Comparison of ENCODE assay signal across 8 cellular contexts in the genomic region with DNA sequence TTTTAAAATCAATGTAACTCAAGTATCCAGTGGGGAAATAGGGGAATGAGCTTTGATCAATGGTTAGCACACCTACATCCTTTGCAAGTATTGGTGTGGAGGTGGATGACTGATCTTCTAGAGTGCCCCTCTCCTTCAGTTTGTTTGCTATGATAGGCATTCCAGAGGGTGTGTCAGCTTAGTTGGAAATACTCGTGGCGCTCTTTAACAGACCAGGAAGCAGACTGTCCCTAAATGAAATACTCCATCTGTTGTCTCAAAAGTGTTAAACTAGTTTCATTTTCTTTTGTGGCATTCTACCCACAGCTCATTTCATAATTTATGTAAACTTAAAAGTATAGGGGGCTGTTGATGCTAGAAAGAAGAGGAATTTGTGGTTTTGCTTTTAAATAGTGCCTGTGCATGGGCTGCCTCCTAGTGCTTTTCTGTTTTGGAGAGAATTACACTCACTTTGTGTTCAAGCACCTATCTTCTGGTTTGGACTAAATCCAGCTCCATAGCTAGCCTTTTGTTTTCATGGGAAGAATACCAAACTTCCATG.
DNase-seq lines count a peak whose midpoint lies in the region; ATAC-seq and TF ChIP-seq lines count a peak whose summit lies in the region.

No MANE protein-coding gene starts in this region.

- H3K27me3 Mint-ChIP-seq in CD14-positive monocyte (ENCODE audit: low read depth in 3 of 3): no peaks in the 10 kb centered on the region

- no peaks in the 10 kb centered on the region for H3K27me3 ChIP-seq in sigmoid colon
- H3K27me3 ChIP-seq in Karpas-422 (ENCODE audit: low read length): no peaks in the 10 kb centered on the region

- 5 to 9% methylated on average over 2 of the region's 2 CpGs for WGBS in sigmoid colon, 2 donors

- no peak for TF ChIP-seq POLR2A in sigmoid colon (IDR thresholded peaks at IDR 0.05)

- H3K27ac ChIP-seq in sigmoid colon: peak overlapping the region in 3 of 4 donors; percentile 24 to 47 (median 26)
- no peak overlapping the region for H3K27ac ChIP-seq in Karpas-422 (ENCODE audit: low read length)

- H3K79me2 ChIP-seq in Karpas-422 (ENCODE audit: low read length): no peaks in the 10 kb centered on the region

- H4K20me1 ChIP-seq in Karpas-422 (ENCODE audit: insufficient read depth, low read depth, low read length): no peaks in the 10 kb centered on the region

- no peak for TF ChIP-seq EP300 in sigmoid colon (IDR thresholded peaks at IDR 0.05)

- no peaks in the 10 kb centered on the region for H3K9me2 ChIP-seq in Karpas-422 (replicated peaks; ENCODE audit: insufficient read depth, low read length)

- H3K36me3 Mint-ChIP-seq in CD14-positive monocyte: no peaks in the 10 kb centered on the region

- H3K4me3 Mint-ChIP-seq in CD14-positive monocyte: peak overlapping the region; percentile 25 to 68

- H3K4me1 ChIP-seq in sigmoid colon (peaks cover 0 to 22% (median 15%) of the 10 kb centered on the region in 4 donors), Karpas-422 (ENCODE audit: low read length) (no peaks in the 10 kb centered on the region)

- no peak overlapping the region for H2AFZ ChIP-seq in Karpas-422 (ENCODE audit: low read length)

- no peak overlapping the region for H3K9ac ChIP-seq in Karpas-422 (ENCODE audit: low read length)

- no peak overlapping the region for H3K4me2 ChIP-seq in Karpas-422 (ENCODE audit: low read depth, low read length, poor library complexity, severe bottlenecking)

- no peak for DNase-seq in CD14-positive monocyte (ENCODE audit: low spot score)
- peak; percentile 41 for DNase-seq in SIG-M5 (lab: John Stamatoyannopoulos, UW)
- peak; percentile 60 for DNase-seq in fibroblast of mammary gland (ENCODE audit: low read depth)
- DNase-seq in sigmoid colon: no peak
- DNase-seq in NCI-H1092 (lab: John Stamatoyannopoulos, UW): no peak
- no peak for DNase-seq in Karpas-422

- intact Hi-C loops in CD14-positive monocyte (cut with micrococcal nuclease): no loop called here
- intact Hi-C loops in sigmoid colon (cut with DNase I): no loop called here

- TF ChIP-seq CTCF in CD14-positive monocyte (IDR thresholded peaks at IDR 0.05): peak; percentile 17
- TF ChIP-seq CTCF in fibroblast of mammary gland (conservative IDR thresholded peaks at IDR 0.05; ENCODE audit: control insufficient read depth, insufficient read depth, low read depth, low read length): peak; percentile 5
- no peak for TF ChIP-seq CTCF in sigmoid colon (IDR thresholded peaks at IDR 0.05)

- H3K4me1 Mint-ChIP-seq in CD14-positive monocyte: peaks cover 11% of the 10 kb centered on the region

- H3K4me3 ChIP-seq in fibroblast of mammary gland (ENCODE audit: control insufficient read depth, low read depth, low read length): no peak overlapping the region
- no peak overlapping the region for H3K4me3 ChIP-seq in sigmoid colon
- H3K4me3 ChIP-seq in Karpas-422 (ENCODE audit: low read length): no peak overlapping the region

- H3K9me3 Mint-ChIP-seq in CD14-positive monocyte: no peaks in the 10 kb centered on the region

- H3K9me3 ChIP-seq in sigmoid colon: no peaks in the 10 kb centered on the region
- no peaks in the 10 kb centered on the region for H3K9me3 ChIP-seq in Karpas-422 (ENCODE audit: low read length)

- peak overlapping the region in 4 of 7 donors; percentile 42 to 75 (median 52) for H3K27ac Mint-ChIP-seq in CD14-positive monocyte

- peak; percentile 72 for ATAC-seq in GM18907 (IDR thresholded peaks at IDR 0.05; ENCODE audit: unreplicated experiment)
- peak; percentile 74 for ATAC-seq in HG03139 (IDR thresholded peaks at IDR 0.05; ENCODE audit: unreplicated experiment)

- no peaks in the 10 kb centered on the region for H3K36me3 ChIP-seq in sigmoid colon
- peaks cover 2% of the 10 kb centered on the region; the same call in 1 of the 2 replicates for H3K36me3 ChIP-seq in Karpas-422 (ENCODE audit: insufficient read depth, low read length)

Comparison
In these comparisons a context has a peak if more than half of its experiments do, and no peak if none do; other contexts are left out.
1. DNase-seq: peak in SIG-M5 (single experiment) and fibroblast of mammary gland (single experiment); none in CD14-positive monocyte (single experiment), sigmoid colon (single experiment), NCI-H1092 (single experiment) and Karpas-422 (single experiment).
2. CTCF ChIP-seq: peak in CD14-positive monocyte (single experiment) and fibroblast of mammary gland (single experiment); none in sigmoid colon (0 of 4).